Comparison of ENCODE assay signal across 3 cellular contexts in the genomic region with DNA sequence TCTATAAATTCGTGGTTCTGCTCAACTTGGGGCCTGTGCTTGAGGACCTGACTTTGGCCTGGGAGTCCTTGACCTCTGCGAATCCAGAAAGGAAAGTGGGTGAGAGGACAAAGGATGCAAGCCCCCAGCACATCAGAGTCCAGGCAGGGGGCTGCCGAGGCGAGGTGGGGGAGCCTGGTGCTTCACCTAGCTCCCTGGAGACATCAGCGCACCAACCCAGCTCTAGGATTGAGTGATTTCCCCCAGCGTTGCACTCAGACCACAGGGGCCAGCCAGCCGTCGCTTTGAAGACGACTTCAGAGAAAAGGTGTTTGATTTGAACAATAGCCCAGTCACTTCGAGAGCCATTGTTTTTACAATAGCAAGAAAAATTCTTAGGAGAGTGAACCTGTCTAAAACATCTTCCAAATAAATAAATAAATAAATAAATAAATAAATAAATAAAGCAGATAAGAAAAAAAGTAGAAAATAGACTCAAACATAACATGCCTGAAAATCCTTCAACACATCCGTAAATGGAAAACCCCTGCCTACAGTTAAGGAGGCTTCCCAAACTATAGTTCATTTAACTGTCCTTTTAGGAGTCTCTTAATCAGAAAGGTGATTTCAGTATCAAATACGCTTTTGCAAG.
TF ChIP-seq lines count a peak whose summit lies in the region.

No MANE protein-coding gene starts in this region.

TF ChIP-seq in A549, 52 proteins besides CTCF, POLR2A, EP300 and RAD21:
- TF ChIP-seq, protein P1, sequence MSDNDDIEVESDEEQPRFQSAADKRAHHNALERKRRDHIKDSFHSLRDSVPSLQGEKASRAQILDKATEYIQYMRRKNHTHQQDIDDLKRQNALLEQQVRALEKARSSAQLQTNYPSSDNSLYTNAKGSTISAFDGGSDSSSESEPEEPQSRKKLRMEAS (IDR thresholded peaks at IDR 0.05) = no peak
- TF ChIP-seq CHD4 (IDR thresholded peaks at IDR 0.05; ENCODE audit: borderline replicate concordance) (0 out of 2 replicates have a peak, but pooled peaks have one; percentile 24), FOSL2 (IDR thresholded peaks at IDR 0.05) (no peak), FOSL2 (CRISPR knock-in tag; IDR thresholded peaks at IDR 0.05) (no peak), ZC3H11A (IDR thresholded peaks at IDR 0.05) (peak; percentile 99)

TF ChIP-seq in GM12878, 131 proteins besides CTCF, POLR2A, EP300 and RAD21 (continued from another document):
- TF ChIP-seq MEF2B (IDR thresholded peaks at IDR 0.05; ENCODE audit: partially characterized antibody, poor library complexity, severe bottlenecking) (peak; percentile 52), SREBF1 (IDR thresholded peaks at IDR 0.05; ENCODE audit: low read length) (no peak), CREM (IDR thresholded peaks at IDR 0.05; ENCODE audit: low read depth) (no peak), RFX5 (IDR thresholded peaks at IDR 0.05; ENCODE audit: low read depth, low read length) (no peak), ZNF384 (IDR thresholded peaks at IDR 0.05; ENCODE audit: borderline replicate concordance, low read depth, low read length) (no peak)
- TF ChIP-seq, protein P2, sequence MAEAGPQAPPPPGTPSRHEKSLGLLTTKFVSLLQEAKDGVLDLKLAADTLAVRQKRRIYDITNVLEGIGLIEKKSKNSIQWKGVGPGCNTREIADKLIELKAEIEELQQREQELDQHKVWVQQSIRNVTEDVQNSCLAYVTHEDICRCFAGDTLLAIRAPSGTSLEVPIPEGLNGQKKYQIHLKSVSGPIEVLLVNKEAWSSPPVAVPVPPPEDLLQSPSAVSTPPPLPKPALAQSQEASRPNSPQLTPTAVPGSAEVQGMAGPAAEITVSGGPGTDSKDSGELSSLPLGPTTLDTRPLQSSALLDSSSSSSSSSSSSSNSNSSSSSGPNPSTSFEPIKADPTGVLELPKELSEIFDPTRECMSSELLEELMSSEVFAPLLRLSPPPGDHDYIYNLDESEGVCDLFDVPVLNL (IDR thresholded peaks at IDR 0.05; ENCODE audit: low read depth, low read length) = no peak
- TF ChIP-seq, protein P3, sequence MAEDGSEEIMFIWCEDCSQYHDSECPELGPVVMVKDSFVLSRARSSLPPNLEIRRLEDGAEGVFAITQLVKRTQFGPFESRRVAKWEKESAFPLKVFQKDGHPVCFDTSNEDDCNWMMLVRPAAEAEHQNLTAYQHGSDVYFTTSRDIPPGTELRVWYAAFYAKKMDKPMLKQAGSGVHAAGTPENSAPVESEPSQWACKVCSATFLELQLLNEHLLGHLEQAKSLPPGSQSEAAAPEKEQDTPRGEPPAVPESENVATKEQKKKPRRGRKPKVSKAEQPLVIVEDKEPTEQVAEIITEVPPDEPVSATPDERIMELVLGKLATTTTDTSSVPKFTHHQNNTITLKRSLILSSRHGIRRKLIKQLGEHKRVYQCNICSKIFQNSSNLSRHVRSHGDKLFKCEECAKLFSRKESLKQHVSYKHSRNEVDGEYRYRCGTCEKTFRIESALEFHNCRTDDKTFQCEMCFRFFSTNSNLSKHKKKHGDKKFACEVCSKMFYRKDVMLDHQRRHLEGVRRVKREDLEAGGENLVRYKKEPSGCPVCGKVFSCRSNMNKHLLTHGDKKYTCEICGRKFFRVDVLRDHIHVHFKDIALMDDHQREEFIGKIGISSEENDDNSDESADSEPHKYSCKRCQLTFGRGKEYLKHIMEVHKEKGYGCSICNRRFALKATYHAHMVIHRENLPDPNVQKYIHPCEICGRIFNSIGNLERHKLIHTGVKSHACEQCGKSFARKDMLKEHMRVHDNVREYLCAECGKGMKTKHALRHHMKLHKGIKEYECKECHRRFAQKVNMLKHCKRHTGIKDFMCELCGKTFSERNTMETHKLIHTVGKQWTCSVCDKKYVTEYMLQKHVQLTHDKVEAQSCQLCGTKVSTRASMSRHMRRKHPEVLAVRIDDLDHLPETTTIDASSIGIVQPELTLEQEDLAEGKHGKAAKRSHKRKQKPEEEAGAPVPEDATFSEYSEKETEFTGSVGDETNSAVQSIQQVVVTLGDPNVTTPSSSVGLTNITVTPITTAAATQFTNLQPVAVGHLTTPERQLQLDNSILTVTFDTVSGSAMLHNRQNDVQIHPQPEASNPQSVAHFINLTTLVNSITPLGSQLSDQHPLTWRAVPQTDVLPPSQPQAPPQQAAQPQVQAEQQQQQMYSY (CRISPR knock-in tag; IDR thresholded peaks at IDR 0.05) = no peak

TF ChIP-seq in WTC11, 78 proteins besides CTCF, POLR2A, EP300 and RAD21 (continued from another document):
- TF ChIP-seq, protein P1 (CRISPR knock-in tag; IDR thresholded peaks at IDR 0.05) = no peak
- TF ChIP-seq NR1H2 (CRISPR knock-in tag; IDR thresholded peaks at IDR 0.05) (no peak), SMAD3 (CRISPR knock-in tag; IDR thresholded peaks at IDR 0.05; ENCODE audit: borderline replicate concordance) (no peak)
- TF ChIP-seq, protein P4, sequence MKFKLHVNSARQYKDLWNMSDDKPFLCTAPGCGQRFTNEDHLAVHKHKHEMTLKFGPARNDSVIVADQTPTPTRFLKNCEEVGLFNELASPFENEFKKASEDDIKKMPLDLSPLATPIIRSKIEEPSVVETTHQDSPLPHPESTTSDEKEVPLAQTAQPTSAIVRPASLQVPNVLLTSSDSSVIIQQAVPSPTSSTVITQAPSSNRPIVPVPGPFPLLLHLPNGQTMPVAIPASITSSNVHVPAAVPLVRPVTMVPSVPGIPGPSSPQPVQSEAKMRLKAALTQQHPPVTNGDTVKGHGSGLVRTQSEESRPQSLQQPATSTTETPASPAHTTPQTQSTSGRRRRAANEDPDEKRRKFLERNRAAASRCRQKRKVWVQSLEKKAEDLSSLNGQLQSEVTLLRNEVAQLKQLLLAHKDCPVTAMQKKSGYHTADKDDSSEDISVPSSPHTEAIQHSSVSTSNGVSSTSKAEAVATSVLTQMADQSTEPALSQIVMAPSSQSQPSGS (CRISPR knock-in tag; IDR thresholded peaks at IDR 0.05; ENCODE audit: borderline replicate concordance, low read depth) = no peak
